In genomic region chr12:125683748-125684381, GRCh38 we compare ENCODE assay signal across 9 cellular contexts.
DNase-seq lines count a peak whose midpoint lies in the region; ATAC-seq and TF ChIP-seq lines count a peak whose summit lies in the region.
"Had no signal": no experiment of that assay in that cellular context is flagged by ENCODE, and none has a peak within 500 bp of the region (broad histone marks: within the 10 kb centered on the region; RNA-seq: fewer than 3 reads in every experiment).

No MANE protein-coding gene starts in this region.

- no peaks in the 10 kb centered on the region for H4K20me1 ChIP-seq in hepatocyte (ENCODE audit: insufficient read depth, poor library complexity, severe bottlenecking)

- H3K9me2 ChIP-seq in hepatocyte (replicated peaks; ENCODE audit: insufficient read depth): no peaks in the 10 kb centered on the region

- ATAC-seq in GM21528 (IDR thresholded peaks at IDR 0.05; ENCODE audit: low FRiP score, unreplicated experiment): peak; percentile 55
- no peak for ATAC-seq in GM18520 (IDR thresholded peaks at IDR 0.05; ENCODE audit: unreplicated experiment)

- TF ChIP-seq CTCF in hepatocyte (IDR thresholded peaks at IDR 0.05; ENCODE audit: poor library complexity) (peak; percentile 54), thyroid gland (IDR thresholded peaks at IDR 0.05) (peak in 4 of 6 experiments; percentile 23 to 40 (median 28))

- DNase-seq in DMS153 treated with DMSO at 0.1 percent for 48 hours (lab: John Stamatoyannopoulos, UW; ENCODE audit: unreplicated experiment): peak; percentile 12
- no peak for DNase-seq in DMS153 (lab: John Stamatoyannopoulos, UW)
- peak; percentile 7 for DNase-seq in NCI-H2171 (lab: John Stamatoyannopoulos, UW)
- peak; percentile 75 for DNase-seq in hepatocyte (ENCODE audit: low spot score)
- DNase-seq in thyroid gland: peak; percentile 22 to 42
- DNase-seq in COLO829 (ENCODE audit: low spot score): no peak

- H3K4me2 ChIP-seq in hepatocyte: no peak overlapping the region
- H3K4me2 ChIP-seq: A549 had no signal

- WGBS in hepatocyte (ENCODE audit: low lambda C conversion rate, missing lambda C conversion rate): 14% methylated on average over 29 of the region's 30 CpGs
- 12 to 13% methylated on average over 26 to 29 of the region's 30 CpGs for WGBS in thyroid gland, 2 donors

- no peak overlapping the region for H2AFZ ChIP-seq in hepatocyte

- H3K27ac ChIP-seq in hepatocyte (no peak overlapping the region), thyroid gland (no peak overlapping the region)
- H3K27ac ChIP-seq: A549 had no signal

- H3K36me3 ChIP-seq in hepatocyte (replicated peaks; ENCODE audit: insufficient read depth, low read depth) (no peaks in the 10 kb centered on the region), thyroid gland (no peaks in the 10 kb centered on the region)

- intact Hi-C loops in thyroid gland (cut with DNase I): loop anchor here (10.0 kb wide), 1 partner anchor 149 kb away; no protein-coding TSS in a partner anchor

- H3K4me1 ChIP-seq in hepatocyte (ENCODE audit: insufficient read depth): no peaks in the 10 kb centered on the region
- no peaks in the 10 kb centered on the region for H3K4me1 ChIP-seq in thyroid gland
- H3K4me1 ChIP-seq: A549 had no signal

- H3K9me3 ChIP-seq in hepatocyte (ENCODE audit: low read depth) (no peaks in the 10 kb centered on the region), thyroid gland (no peaks in the 10 kb centered on the region)
- H3K9me3 ChIP-seq: A549 had no signal

- H3K4me3 ChIP-seq in hepatocyte (no peak overlapping the region), thyroid gland (replicated peaks in 1 of 3) (no peak overlapping the region)
- H3K4me3 ChIP-seq: A549 had no signal

- TF ChIP-seq POLR2A in thyroid gland (IDR thresholded peaks at IDR 0.05): no peak

- H3K27me3 ChIP-seq in hepatocyte (peaks cover 14% of the 10 kb centered on the region), thyroid gland (no peaks in the 10 kb centered on the region)

- no peaks in the 10 kb centered on the region for H3K79me2 ChIP-seq in hepatocyte

Comparison
In these comparisons a context has a peak if more than half of its experiments do, and no peak if none do; other contexts are left out.
1. DNase-seq: peak in DMS153 treated with DMSO at 0.1 percent for 48 hours (single experiment), NCI-H2171 (single experiment), hepatocyte (single experiment) and thyroid gland (2 of 2); none in DMS153 (single experiment) and COLO829 (single experiment).